ENCODE assay signal across 8 cellular contexts in the genomic region with DNA sequence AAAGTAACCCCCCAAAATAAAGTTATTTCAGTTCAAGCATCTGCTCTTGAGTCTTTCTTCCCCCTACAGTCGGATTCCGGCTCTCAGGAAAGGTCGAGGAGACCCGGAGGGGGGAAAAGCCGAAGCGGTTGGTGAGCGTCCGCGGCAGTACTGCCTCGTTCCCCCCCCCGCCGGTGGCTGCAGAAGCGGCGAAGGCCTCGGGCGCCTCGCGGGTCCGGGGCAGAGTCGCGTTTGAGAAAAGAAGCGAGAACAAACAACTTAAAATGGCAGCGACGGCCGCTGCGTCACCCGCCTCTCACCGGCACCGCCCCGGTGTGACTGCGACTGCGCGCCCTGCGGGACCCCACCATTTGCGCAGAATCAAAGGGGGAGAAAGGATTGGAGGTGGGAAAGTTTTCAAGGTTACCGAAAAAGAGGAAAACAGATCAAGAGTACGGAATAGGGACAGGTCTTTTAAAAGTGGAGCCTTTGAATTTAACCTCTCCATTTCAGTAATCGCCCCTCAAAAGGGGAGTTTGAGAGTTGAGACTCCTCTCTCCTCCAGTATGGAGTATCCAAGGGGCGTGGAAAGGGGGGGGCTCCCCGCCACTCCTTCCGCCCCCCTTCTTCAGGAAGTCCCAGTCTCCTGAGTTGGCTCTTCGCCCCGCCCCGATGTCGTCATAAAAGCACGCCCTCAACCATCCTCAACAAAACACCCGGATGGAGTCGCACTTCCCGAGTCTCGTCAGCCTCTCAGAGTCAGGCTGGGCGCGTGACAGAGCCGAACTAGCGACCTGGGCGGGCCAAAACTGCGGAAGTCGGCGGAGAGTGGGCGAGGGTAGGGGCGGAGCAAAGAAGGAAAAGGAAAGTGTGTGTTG.
DNase-seq lines count a peak whose midpoint lies in the region; ATAC-seq and FAIRE-seq lines count a peak whose summit lies in the region.

No MANE protein-coding gene starts in this region.

- peak; percentile 91 for ATAC-seq in GM19324 (IDR thresholded peaks at IDR 0.05; ENCODE audit: low FRiP score, unreplicated experiment)
- ATAC-seq in HG03460 (IDR thresholded peaks at IDR 0.05; ENCODE audit: unreplicated experiment) = peak; percentile 88

- H3K9ac ChIP-seq in BLaER1 = peak overlapping the region; percentile 99

- H3K4me2 ChIP-seq in BLaER1 = peak overlapping the region; percentile 67

- H4K20me1 ChIP-seq in BLaER1 = peaks cover 39% of the 10 kb centered on the region

- peaks cover 40% of the 10 kb centered on the region for H3K4me1 ChIP-seq in BLaER1

- peaks cover 17% of the 10 kb centered on the region for H3K36me3 ChIP-seq in BLaER1

- peak overlapping the region; percentile 96 for H3K27ac ChIP-seq in BLaER1

- no peaks in the 10 kb centered on the region for H3K27me3 ChIP-seq in BLaER1

- H3K9me3 ChIP-seq in BLaER1 = no peaks in the 10 kb centered on the region; the same call in 1 of the 2 replicates

- H3K4me3 ChIP-seq in BLaER1 = peak overlapping the region; percentile 95

- DNase-seq in NCI-H524 treated with DMSO at 0.1 percent for 48 hours (lab: John Stamatoyannopoulos, UW) (peak; percentile 94), kidney glomerular epithelial cell (lab: John Stamatoyannopoulos, UW) (peak; percentile 99)
- DNase-seq in activated CD4-positive, alpha-beta T cell treated with anti-CD3 and anti-CD28 coated beads for 48 hours = peak; percentile 100
- peak; percentile 99 to 100 for DNase-seq in stimulated activated CD4-positive, alpha-beta T cell treated with anti-CD3 and anti-CD28 coated beads, Interleukin-15, amount 100 ng/mL, for 48 hours (ENCODE audit: low read depth in 2 of 2)

- FAIRE-seq in colon (lab: Jason Lieb, UNC) = peak; percentile 80

Comparison
In these comparisons a context has a peak if more than half of its experiments do, and no peak if none do; other contexts are left out.
1. Peak in every context shown above with its lines: DNase-seq, ATAC-seq, H3K4me3 ChIP-seq and H3K27ac ChIP-seq.